Comparison of ENCODE assay signal across 23 cellular contexts in the genomic region with DNA sequence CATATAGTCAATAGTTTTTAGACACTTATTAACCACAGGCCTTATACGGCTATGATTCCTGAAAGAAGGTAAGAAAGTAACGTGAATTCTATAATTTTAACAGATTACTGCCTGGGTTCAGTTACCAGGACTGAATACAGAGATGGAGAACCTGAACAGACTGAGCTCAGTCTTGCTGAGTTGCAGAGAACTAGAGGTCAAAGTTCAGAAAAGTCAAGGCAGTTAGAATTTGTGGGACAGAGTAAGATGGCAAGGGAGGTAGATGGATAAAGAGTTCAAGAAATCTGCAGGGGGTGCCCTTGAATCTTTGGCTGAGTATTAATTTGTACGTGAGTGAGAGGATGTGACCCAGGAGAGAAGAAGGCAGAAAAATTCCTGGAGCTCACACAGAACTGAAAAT.
"Had no signal": no experiment of that assay in that cellular context is flagged by ENCODE, and none has a peak within 500 bp of the region (broad histone marks: within the 10 kb centered on the region; RNA-seq: fewer than 3 reads in every experiment).

No MANE protein-coding gene starts in this region.

- H3K4me1 ChIP-seq: colonic mucosa, gastrocnemius medialis, heart right ventricle, left lung, lower lobe of right lung had no signal

- FAIRE-seq: keratinocyte had no signal

- H3K9me3 ChIP-seq: colonic mucosa, esophagus squamous epithelium, gastrocnemius medialis, heart right ventricle, left lung, lower lobe of right lung, mucosa of descending colon had no signal

- H3K27me3 ChIP-seq: colonic mucosa, esophagus squamous epithelium, gastrocnemius medialis, left lung had no signal

- H3K36me3 ChIP-seq: colonic mucosa, esophagus squamous epithelium, gastrocnemius medialis, heart right ventricle, left lung, lower lobe of right lung had no signal

- ATAC-seq: effector memory CD8-positive, alpha-beta T cell; esophagus mucosa; gastrocnemius medialis; heart right ventricle; left cardiac atrium; left lung; left ventricle myocardium superior; lower lobe of right lung; mucosa of descending colon had no signal

- H3K4me3 ChIP-seq: colonic mucosa, esophagus squamous epithelium, gastrocnemius medialis, heart right ventricle, left lung, lower lobe of right lung, mucosa of descending colon had no signal

- DNase-seq: colonic mucosa; cortex of kidney; effector CD8-positive, alpha-beta T cell; effector memory CD8-positive, alpha-beta T cell; endodermal cell; erythroblast; esophagus squamous epithelium; foreskin fibroblast; foreskin melanocyte; gastrocnemius medialis; glutamatergic neuron; head of caudate nucleus; heart right ventricle; hippocampal formation; left cardiac atrium; left lung; left ventricle myocardium superior; lower lobe of right lung; mesenchymal stem cell; mucosa of descending colon had no signal

- H3K27ac ChIP-seq: colonic mucosa, epithelial cell of prostate, esophagus squamous epithelium, gastrocnemius medialis, heart right ventricle, left lung, lower lobe of right lung had no signal
